ENCODE assay signal across 9 cellular contexts in the genomic region with DNA sequence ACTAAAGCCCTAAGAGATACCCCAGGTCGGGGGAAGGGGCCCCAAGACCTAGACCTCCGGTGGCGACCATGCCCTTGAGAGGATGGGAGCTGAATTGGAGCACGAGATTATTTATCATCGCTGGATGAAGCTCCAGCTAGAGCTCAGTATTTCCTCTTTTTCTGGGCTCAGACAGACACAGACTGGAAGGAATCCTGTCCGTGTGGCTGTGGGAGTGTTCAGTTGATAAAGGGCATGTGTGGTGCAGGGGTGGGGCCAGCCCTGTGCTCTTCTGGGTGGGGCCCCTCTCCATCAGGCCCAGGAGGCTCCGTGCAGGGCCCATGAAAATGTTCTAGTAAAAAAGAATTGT. TPM values are rescaled to one million over a fixed set of nuclear protein-coding genes. Genes with fewer than 3 reads are reported as not detected.
A peak's percentile ranks its signal among the peaks of the same experiment; 100 is the strongest.
DNase-seq lines count a peak whose midpoint lies in the region; ATAC-seq, FAIRE-seq and TF ChIP-seq lines count a peak whose summit lies in the region.
"Had no signal": no experiment of that assay in that cellular context is flagged by ENCODE, and none has a peak within 500 bp of the region (broad histone marks: within the 10 kb centered on the region; RNA-seq: fewer than 3 reads in every experiment).

No MANE protein-coding gene starts in this region.

- peak overlapping the region; percentile 88 for H3K4me3 Mint-ChIP-seq in stimulated activated effector memory CD8-positive, alpha-beta T cell treated with anti-CD3 and anti-CD28 coated beads, Interleukin-12 subunit alpha, Interleukin-12 subunit beta, amount 100 ng/mL, for 72 hours

- peak overlapping the region; percentile 83 for H3K4me2 ChIP-seq in HCT116 (ENCODE audit: low read length)

- no peak for TF ChIP-seq POLR2A in HCT116 (IDR thresholded peaks at IDR 0.05; ENCODE audit: borderline replicate concordance, extremely low read depth, insufficient read depth, insufficient read length)

- CTCF ChIA-PET in HCT116 (lab: Charles Lee), result interaction anchor here (0.9 to 2.7 kb wide), 6 partner anchors 10 to 126 kb away, joined by 3 to 16 read pairs (median 4); partner anchors contain the start of gene CBX8

- peak overlapping the region; percentile 56 for H3K9ac ChIP-seq in HCT116 (ENCODE audit: low read length)

- H3K36me3 ChIP-seq in HCT116 (ENCODE audit: control insufficient read depth in 1 of 2, insufficient read depth in 2 of 2, low read length in 2 of 2), result no peaks in the 10 kb centered on the region

- RAD21 ChIA-PET in HCT116 (lab: Charles Lee; ENCODE audit: low non-redundant PET in 1 of 2, low total read pairs in 2 of 2, uncharacterized antibody in 2 of 2, unreplicated experiment in 2 of 2), result interaction anchor here in 1 of 2 experiments (1.1 kb wide), 1 partner anchor 145 kb away, joined by 5 read pairs; no protein-coding TSS in a partner anchor

- H3K27me3 ChIP-seq in HCT116 (ENCODE audit: insufficient read depth, low read length) (no peaks in the 10 kb centered on the region), right cardiac atrium (ENCODE audit: control insufficient read depth, insufficient read depth) (no peaks in the 10 kb centered on the region)

- no peak overlapping the region for H3K27ac Mint-ChIP-seq in stimulated activated effector memory CD8-positive, alpha-beta T cell treated with anti-CD3 and anti-CD28 coated beads, Interleukin-12 subunit alpha, Interleukin-12 subunit beta, amount 100 ng/mL, for 72 hours

- H4K20me1 ChIP-seq in HCT116 (ENCODE audit: insufficient read depth), result no peaks in the 10 kb centered on the region

- no peaks in the 10 kb centered on the region for H3K9me3 Mint-ChIP-seq in stimulated activated effector memory CD8-positive, alpha-beta T cell treated with anti-CD3 and anti-CD28 coated beads, Interleukin-12 subunit alpha, Interleukin-12 subunit beta, amount 100 ng/mL, for 72 hours

- no peaks in the 10 kb centered on the region for H3K79me2 ChIP-seq in HCT116 (ENCODE audit: insufficient read depth, low read length)

- H3K27ac ChIP-seq in HCT116 (ENCODE audit: low read depth, low read length) (no peak overlapping the region), right cardiac atrium (ENCODE audit: low read length) (no peak overlapping the region)

- H3K9me3 ChIP-seq in HCT116 (ENCODE audit: control insufficient read depth in 1 of 2, insufficient read depth in 1 of 2, low read depth in 1 of 2, low read length in 2 of 2) (no peaks in the 10 kb centered on the region), right cardiac atrium (ENCODE audit: control insufficient read depth, low read length) (no peaks in the 10 kb centered on the region)

- intact Hi-C loops in HCT116 (cut with micrococcal nuclease) (no loop called here), right cardiac atrium (cut with DNase I) (no loop called here)

- peak overlapping the region; percentile 92 for H2AFZ ChIP-seq in HCT116 (ENCODE audit: low read depth, low read length, poor library complexity, severe bottlenecking)

- no peaks in the 10 kb centered on the region for H3K9me2 ChIP-seq in HCT116 (ENCODE audit: insufficient read depth)

- H3K4me1 ChIP-seq in HCT116 (ENCODE audit: control insufficient read depth in 1 of 2, insufficient read depth in 2 of 2, low read length in 2 of 2), result peaks cover 25 to 40% of the 10 kb centered on the region in 2 experiments
- no peaks in the 10 kb centered on the region for H3K4me1 ChIP-seq in right cardiac atrium (ENCODE audit: control insufficient read depth, insufficient read depth, low read length)

- 12% methylated on average over 7 of the region's 7 CpGs for WGBS in right cardiac atrium

- no peaks in the 10 kb centered on the region for H3K36me3 Mint-ChIP-seq in stimulated activated effector memory CD8-positive, alpha-beta T cell treated with anti-CD3 and anti-CD28 coated beads, Interleukin-12 subunit alpha, Interleukin-12 subunit beta, amount 100 ng/mL, for 72 hours

- TF ChIP-seq RAD21 in HCT116 (IDR thresholded peaks at IDR 0.05; ENCODE audit: low read depth), result no peak

- no TSS peak for BruUV-seq in HCT116 (replicated peaks; lab: Mats Ljungman, UMichigan)

- H3K4me1 Mint-ChIP-seq in stimulated activated effector memory CD8-positive, alpha-beta T cell treated with anti-CD3 and anti-CD28 coated beads, Interleukin-12 subunit alpha, Interleukin-12 subunit beta, amount 100 ng/mL, for 72 hours, result peaks cover 24% of the 10 kb centered on the region

- ATAC-seq in HCT116, result no peak
- peak; percentile 32 to 56 for ATAC-seq in right cardiac atrium
- no peak for ATAC-seq in stimulated activated effector memory CD8-positive, alpha-beta T cell treated with anti-CD3 and anti-CD28 coated beads, Interleukin-12 subunit alpha, Interleukin-12 subunit beta, amount 100 ng/mL, for 72 hours
- ATAC-seq in HG03097 (IDR thresholded peaks at IDR 0.05; ENCODE audit: low FRiP score, unreplicated experiment), result no peak

- H3K4me3 ChIP-seq in HCT116 (replicated peaks in 1 of 2; ENCODE audit: low read depth in 1 of 2, low read length in 2 of 2), result no peak overlapping the region
- H3K4me3 ChIP-seq in right cardiac atrium (ENCODE audit: low read length), result no peak overlapping the region

- DNase-seq in HCT116 (ENCODE audit: low read depth, low spot score) (no peak), right cardiac atrium (peak in 2 of 3 donors; percentile 43 to 69), Ammon's horn (ENCODE audit: low spot score) (no peak), SHP77 treated with DMSO at 0.1 percent for 48 hours (lab: John Stamatoyannopoulos, UW) (no peak), NCI-H128 (lab: John Stamatoyannopoulos, UW; ENCODE audit: unreplicated experiment) (no peak)
- DNase-seq in stimulated activated effector memory CD8-positive, alpha-beta T cell treated with anti-CD3 and anti-CD28 coated beads, Interleukin-12 subunit alpha, Interleukin-12 subunit beta, amount 100 ng/mL, for 72 hours (ENCODE audit: low spot score in 2 of 2), result no peak
- DNase-seq: stimulated activated CD4-positive, alpha-beta T cell treated with anti-CD3 and anti-CD28 coated beads, Interleukin-2, amount 100 ng/mL, for 24 hours had no signal

- FAIRE-seq in TTC549 (lab: Jason Lieb, UNC), result peak; percentile 69

- POLR2A ChIA-PET in HCT116 (lab: Charles Lee), result no interaction called here

- no peak for TF ChIP-seq CTCF in HCT116 (IDR thresholded peaks at IDR 0.05 in 2 of 3, conservative IDR thresholded peaks at IDR 0.05 in 1 of 3; ENCODE audit: borderline replicate concordance in 1 of 3, insufficient read depth in 1 of 3, low read depth in 2 of 3, low read length in 2 of 3)

TF ChIP-seq in HCT116, 20 proteins besides CTCF, POLR2A, EP300 and RAD21:
- TF ChIP-seq SRF (IDR thresholded peaks at IDR 0.05; ENCODE audit: low read depth) (no peak), JUND (IDR thresholded peaks at IDR 0.05) (no peak), EGR1 (IDR thresholded peaks at IDR 0.05; ENCODE audit: low read depth) (no peak)
TF ChIP-seq in HCT116: peak in this region for 0.

RNA-seq across cellular contexts. Expression of gene CBX4, which starts 6.3 kb away (rescaled TPM):
- total RNA-seq in HCT116 (2021; ENCODE audit: unreplicated experiment) (60.9 TPM), right cardiac atrium (10 to 100 TPM; 26.9 to 32.6 (median 30.3) TPM)
- polyA plus RNA-seq in HCT116 (2012), result 58.0 and 71.2 TPM in 2 replicates
- polyA plus RNA-seq in right cardiac atrium, result 19.8 TPM

RNA-seq across cellular contexts. Expression of gene CBX8, which starts 48.7 kb away (rescaled TPM):
- total RNA-seq in HCT116 (2021; ENCODE audit: unreplicated experiment) (29.0 TPM), right cardiac atrium (1 to 10 TPM; 2.4 to 7.3 (median 5.5) TPM)
- 17.3 and 18.1 TPM in 2 replicates for polyA plus RNA-seq in HCT116 (2012)
- 3.8 TPM for polyA plus RNA-seq in right cardiac atrium

Comparison
In these comparisons a context has a peak if more than half of its experiments do, and no peak if none do; other contexts are left out.
1. ATAC-seq: peak in right cardiac atrium (2 of 2); none in HCT116 (single experiment), stimulated activated effector memory CD8-positive, alpha-beta T cell treated with anti-CD3 and anti-CD28 coated beads, Interleukin-12 subunit alpha, Interleukin-12 subunit beta, amount 100 ng/mL, for 72 hours (single experiment) and HG03097 (single experiment).
2. DNase-seq: peak in right cardiac atrium (2 of 3); none in HCT116 (single experiment), stimulated activated effector memory CD8-positive, alpha-beta T cell treated with anti-CD3 and anti-CD28 coated beads, Interleukin-12 subunit alpha, Interleukin-12 subunit beta, amount 100 ng/mL, for 72 hours (0 of 2), Ammon's horn (single experiment), SHP77 treated with DMSO at 0.1 percent for 48 hours (single experiment) and NCI-H128 (single experiment).